In genomic region chr1:1291611-1292441, GRCh38 we compare ENCODE assay signal across 1 cellular context.
TF ChIP-seq lines count a peak whose summit lies in the region.

No MANE protein-coding gene starts in this region.

TF ChIP-seq in K562, 482 proteins besides CTCF, POLR2A, EP300 and RAD21 (continues in another document):
- TF ChIP-seq ZFX (CRISPR knock-in tag; IDR thresholded peaks at IDR 0.05) (peak; percentile 30; the same call in 1 of the 2 replicates), E2F5 (CRISPR knock-in tag; IDR thresholded peaks at IDR 0.05) (no peak), XRCC5 (IDR thresholded peaks at IDR 0.05; ENCODE audit: low read depth, low read length) (peak; percentile 79; the same call in 1 of the 2 replicates), HDAC8 (tag; IDR thresholded peaks at IDR 0.05) (no peak), CLOCK (CRISPR knock-in tag; IDR thresholded peaks at IDR 0.05; ENCODE audit: borderline replicate concordance) (no peak), TFAP4 (CRISPR knock-in tag; IDR thresholded peaks at IDR 0.05; ENCODE audit: borderline replicate concordance) (peak; percentile 41; the same call in 1 of the 2 replicates), PTRF (tag; IDR thresholded peaks at IDR 0.05) (no peak), MAZ (CRISPR knock-in tag; conservative IDR thresholded peaks at IDR 0.05 in 1 of 2, IDR thresholded peaks at IDR 0.05 in 1 of 2) (peak in 1 of 2 experiments; percentile 69; a peak in 1 of 4 replicates), FOXK2 (conservative IDR thresholded peaks at IDR 0.05 in 1 of 2, IDR thresholded peaks at IDR 0.05 in 1 of 2; ENCODE audit: low read depth in 2 of 2) (peak in 1 of 2 experiments; percentile 44; a peak in 1 of 4 replicates), ZNF197 (CRISPR knock-in tag; IDR thresholded peaks at IDR 0.05; ENCODE audit: low read depth) (no peak), HCFC1 (IDR thresholded peaks at IDR 0.05; ENCODE audit: low read depth, low read length) (peak; percentile 16; the same call in 1 of the 2 replicates), CBFB (CRISPR knock-in tag; IDR thresholded peaks at IDR 0.05) (0 out of 2 replicates have a peak, but pooled peaks have one; percentile 42), ZBTB2 (IDR thresholded peaks at IDR 0.05) (peak; percentile 46; the same call in 1 of the 2 replicates), MYNN (IDR thresholded peaks at IDR 0.05) (peak; percentile 49; the same call in 1 of the 2 replicates), MYNN (CRISPR knock-in tag; IDR thresholded peaks at IDR 0.05) (no peak), RBM22 (IDR thresholded peaks at IDR 0.05; ENCODE audit: low read depth, low read length, poor library complexity, severe bottlenecking) (peak; percentile 66), ZNF124 (CRISPR knock-in tag; IDR thresholded peaks at IDR 0.05) (peak; percentile 50; the same call in 1 of the 2 replicates), ZNF609 (CRISPR knock-in tag; IDR thresholded peaks at IDR 0.05; ENCODE audit: borderline replicate concordance) (no peak), RCOR1 (IDR thresholded peaks at IDR 0.05; ENCODE audit: borderline replicate concordance in 1 of 2, low read depth in 2 of 2, low read length in 2 of 2) (0 out of 4 replicates have a peak, but pooled peaks of 1 of the 2 experiments have one; percentile 17), ZNF263 (CRISPR knock-in tag; IDR thresholded peaks at IDR 0.05; ENCODE audit: borderline replicate concordance) (0 out of 2 replicates have a peak, but pooled peaks have one; percentile 28), SREBF2 (CRISPR knock-in tag; IDR thresholded peaks at IDR 0.05) (peak; percentile 85; the same call in 1 of the 2 replicates), FOXM1 (IDR thresholded peaks at IDR 0.05; ENCODE audit: low read depth) (no peak), FOXM1 (CRISPR knock-in tag; IDR thresholded peaks at IDR 0.05; ENCODE audit: low read depth) (0 out of 2 replicates have a peak, but pooled peaks have one; percentile 73), FIP1L1 (IDR thresholded peaks at IDR 0.05; ENCODE audit: low read depth, low read length, poor library complexity, severe bottlenecking) (no peak), RBM14 (IDR thresholded peaks at IDR 0.05; ENCODE audit: borderline replicate concordance, insufficient read depth, low read depth, low read length) (0 out of 2 replicates have a peak, but pooled peaks have one; percentile 7), TRIM25 (IDR thresholded peaks at IDR 0.05; ENCODE audit: borderline replicate concordance) (0 out of 2 replicates have a peak, but pooled peaks have one; percentile 29), ATF7 (IDR thresholded peaks at IDR 0.05) (peak; percentile 57; the same call in 1 of the 2 replicates), USF2 (CRISPR knock-in tag; IDR thresholded peaks at IDR 0.05) (0 out of 2 replicates have a peak, but pooled peaks have one; percentile 2), USF1 (CRISPR knock-in tag; IDR thresholded peaks at IDR 0.05) (peak; percentile 24; the same call in 1 of the 2 replicates), ZBTB7A (IDR thresholded peaks at IDR 0.05; ENCODE audit: borderline replicate concordance, control insufficient read depth, low read depth, low read length) (peak; percentile 39; the same call in 1 of the 2 replicates), SMC3 (conservative IDR thresholded peaks at IDR 0.05; ENCODE audit: insufficient read depth, low read depth, low read length) (peak; percentile 89), KHSRP (IDR thresholded peaks at IDR 0.05) (no peak), KAT7 (CRISPR knock-in tag; IDR thresholded peaks at IDR 0.05; ENCODE audit: borderline replicate concordance) (no peak), ZBTB33 (CRISPR knock-in tag; IDR thresholded peaks at IDR 0.05) (peak; percentile 93), FOSL1 (tag; conservative IDR thresholded peaks at IDR 0.05) (no peak), ETS1 (conservative IDR thresholded peaks at IDR 0.05; ENCODE audit: control insufficient read depth, low read depth, low read length) (0 out of 2 replicates have a peak, but pooled peaks have one; percentile 31), HDGF (IDR thresholded peaks at IDR 0.05) (peak; percentile 73; the same call in 1 of the 2 replicates)
